16 cellular contexts compared by ENCODE assay signal in the genomic region with DNA sequence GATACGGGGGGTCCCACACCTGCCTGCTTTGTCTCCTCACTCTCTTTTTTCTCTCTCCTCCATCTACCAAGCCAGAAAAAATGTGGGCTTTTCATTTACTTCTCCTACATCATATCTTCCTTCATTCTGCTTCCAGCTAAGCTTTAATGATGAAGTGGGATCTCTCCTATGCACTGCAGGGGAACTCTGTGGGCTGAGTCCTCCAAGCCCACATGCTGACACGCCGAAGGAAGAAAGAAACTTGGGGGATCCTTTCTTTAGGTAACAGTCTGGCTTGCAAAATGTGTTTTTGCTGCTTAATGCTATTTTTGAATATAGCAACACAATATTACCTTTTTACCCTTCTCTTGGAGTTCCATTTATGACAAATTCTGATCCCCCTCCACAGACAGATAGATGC. TPM values are rescaled to one million over a fixed set of nuclear protein-coding genes. Genes with fewer than 3 reads are reported as not detected.
DNase-seq lines count a peak whose midpoint lies in the region; ATAC-seq and TF ChIP-seq lines count a peak whose summit lies in the region.
"Had no signal": no experiment of that assay in that cellular context is flagged by ENCODE, and none has a peak within 500 bp of the region (broad histone marks: within the 10 kb centered on the region; RNA-seq: fewer than 3 reads in every experiment).

No MANE protein-coding gene starts in this region.

- no peaks in the 10 kb centered on the region for H3K9me3 ChIP-seq in CD8-positive, alpha-beta memory T cell (ENCODE audit: low read length)
- no peaks in the 10 kb centered on the region for H3K9me3 ChIP-seq in T-helper 17 cell (ENCODE audit: control insufficient read depth, low read length, poor library complexity, severe bottlenecking)
- H3K9me3 ChIP-seq: HAP-1 had no signal

- peaks cover 0 to 2% of the 10 kb centered on the region in 2 donors for H3K27me3 Mint-ChIP-seq in CD8-positive, alpha-beta memory T cell
- no peaks in the 10 kb centered on the region for H3K27me3 Mint-ChIP-seq in T-helper 17 cell
- H3K27me3 Mint-ChIP-seq in central memory CD8-positive, alpha-beta T cell, result no peaks in the 10 kb centered on the region

- H4K20me1 ChIP-seq in KMS-11 (ENCODE audit: insufficient read depth), result no peaks in the 10 kb centered on the region

- no peak overlapping the region for H3K4me3 ChIP-seq in CD8-positive, alpha-beta memory T cell (ENCODE audit: low read length)
- no peak overlapping the region for H3K4me3 ChIP-seq in KMS-11 (IDR thresholded peaks at IDR 0.05; ENCODE audit: insufficient read depth, low read depth, low read length)
- H3K4me3 ChIP-seq: HAP-1 had no signal

- CTCF ChIA-PET in CD8-positive, alpha-beta memory T cell (lab: Charles Lee), result no interaction called here

- no peaks in the 10 kb centered on the region for H3K9me3 Mint-ChIP-seq in CD8-positive, alpha-beta memory T cell
- no peaks in the 10 kb centered on the region for H3K9me3 Mint-ChIP-seq in central memory CD8-positive, alpha-beta T cell
- H3K9me3 Mint-ChIP-seq: CD8-positive, alpha-beta T cell; HFFc6 had no signal

- peak overlapping the region in 7 of 8 donors; percentile 75 to 97 (median 94) for H3K27ac Mint-ChIP-seq in CD8-positive, alpha-beta memory T cell
- peak overlapping the region; percentile 70 for H3K27ac Mint-ChIP-seq in T-helper 17 cell
- H3K27ac Mint-ChIP-seq in central memory CD8-positive, alpha-beta T cell (ENCODE audit: low read depth), result peak overlapping the region; percentile 5
- H3K27ac Mint-ChIP-seq: CD8-positive, alpha-beta T cell had no signal

- H3K79me2 ChIP-seq in KMS-11 (ENCODE audit: insufficient read depth, low read depth), result no peaks in the 10 kb centered on the region

- no peaks in the 10 kb centered on the region for H3K4me1 ChIP-seq in CD8-positive, alpha-beta memory T cell (ENCODE audit: insufficient read depth, low read length)
- H3K4me1 ChIP-seq in KMS-11 (ENCODE audit: low read depth, poor library complexity, severe bottlenecking), result peaks cover 45% of the 10 kb centered on the region
- H3K4me1 ChIP-seq: HAP-1 had no signal

- no peaks in the 10 kb centered on the region for H3K36me3 ChIP-seq in CD8-positive, alpha-beta memory T cell (ENCODE audit: insufficient read depth, low read length)
- H3K36me3 ChIP-seq in KMS-11 (ENCODE audit: insufficient read depth), result no peaks in the 10 kb centered on the region
- H3K36me3 ChIP-seq: HAP-1 had no signal

- no peak for TF ChIP-seq CTCF in KMS-11 (conservative IDR thresholded peaks at IDR 0.05; ENCODE audit: low read depth, low read length)

- intact Hi-C loops in posterior cingulate gyrus (cut with DNase I), result no loop called here

- H3K36me3 Mint-ChIP-seq in CD8-positive, alpha-beta memory T cell, result peaks cover 0 to 4% (median 0%) of the 10 kb centered on the region in 3 donors
- no peaks in the 10 kb centered on the region for H3K36me3 Mint-ChIP-seq in T-helper 17 cell (ENCODE audit: low read depth)
- H3K36me3 Mint-ChIP-seq in central memory CD8-positive, alpha-beta T cell (ENCODE audit: insufficient read depth), result peaks cover 2% of the 10 kb centered on the region
- H3K36me3 Mint-ChIP-seq: CD8-positive, alpha-beta T cell had no signal

- 0 out of 2 replicates have a peak overlapping the region, but pooled peaks have one; percentile 7 for H2AFZ ChIP-seq in KMS-11 (ENCODE audit: low read depth)

- ATAC-seq in T-helper 17 cell, result no peak
- no peak for ATAC-seq in central memory CD8-positive, alpha-beta T cell (replicated peaks; ENCODE audit: extremely low read depth, poor library complexity, severe bottlenecking)
- no peak for ATAC-seq in HG02678 (IDR thresholded peaks at IDR 0.05; ENCODE audit: unreplicated experiment)
- ATAC-seq: CD8-positive, alpha-beta T cell had no signal

- no peak for DNase-seq in CD8-positive, alpha-beta memory T cell
- DNase-seq in T-helper 17 cell, result no peak
- no peak for DNase-seq in central memory CD8-positive, alpha-beta T cell (ENCODE audit: low spot score in 2 of 2)
- DNase-seq in posterior cingulate gyrus, result no peak
- no peak for DNase-seq in NCI-H526 treated with DMSO at 0.1 percent for 48 hours (lab: John Stamatoyannopoulos, UW)
- no peak for DNase-seq in DMS79 (lab: John Stamatoyannopoulos, UW)
- DNase-seq: C1 segment of cervical spinal cord; CD8-positive, alpha-beta T cell; DMS 273 treated with DMSO at 0.1 percent for 48 hours; DMS79 treated with DMSO at 0.1 percent for 48 hours; GF-D8; GOT3; HFFc6 had no signal

- H3K4me2 ChIP-seq in KMS-11, result peak overlapping the region; percentile 90

- H3K27ac ChIP-seq in CD8-positive, alpha-beta memory T cell (ENCODE audit: low read depth, low read length), result no peak overlapping the region
- H3K27ac ChIP-seq in KMS-11, result peak overlapping the region; percentile 75

- H3K4me3 Mint-ChIP-seq in CD8-positive, alpha-beta memory T cell, result peak overlapping the region in 3 of 7 donors; percentile 4 to 76 (median 44)
- H3K4me3 Mint-ChIP-seq in T-helper 17 cell, result peak overlapping the region; percentile 2
- no peak overlapping the region for H3K4me3 Mint-ChIP-seq in central memory CD8-positive, alpha-beta T cell
- H3K4me3 Mint-ChIP-seq: CD8-positive, alpha-beta T cell; HFFc6 had no signal

- POLR2A ChIA-PET in CD8-positive, alpha-beta memory T cell (lab: Charles Lee), result no interaction called here

- H3K4me1 Mint-ChIP-seq in CD8-positive, alpha-beta memory T cell, result peaks cover 18 to 28% (median 27%) of the 10 kb centered on the region in 3 donors
- H3K4me1 Mint-ChIP-seq in T-helper 17 cell, result peaks cover 22% of the 10 kb centered on the region
- H3K4me1 Mint-ChIP-seq in central memory CD8-positive, alpha-beta T cell, result peaks cover 8% of the 10 kb centered on the region

- H3K9ac ChIP-seq in KMS-11, result no peak overlapping the region

- H3K27me3 ChIP-seq in CD8-positive, alpha-beta memory T cell (ENCODE audit: insufficient read depth, low read length, poor library complexity, severe bottlenecking), result no peaks in the 10 kb centered on the region
- no peaks in the 10 kb centered on the region for H3K27me3 ChIP-seq in KMS-11 (ENCODE audit: insufficient read depth, low read depth)

RNA-seq across cellular contexts. Expression of a gene that starts 33.6 kb away (rescaled TPM):
- 100 to 1,000 TPM; 560 to 565 TPM for total RNA-seq in CD8-positive, alpha-beta memory T cell
- 358 TPM for polyA plus RNA-seq in CD8-positive, alpha-beta memory T cell
- 100 to 1,000 TPM; 176 to 189 TPM for total RNA-seq in T-helper 17 cell

Comparison
In these comparisons a context has a peak if more than half of its experiments do, and no peak if none do; other contexts are left out.
1. H3K27ac Mint-ChIP-seq: peak in every context shown above with its lines; median percentile 94 in CD8-positive, alpha-beta memory T cell; 70 in T-helper 17 cell; 5 in central memory CD8-positive, alpha-beta T cell.